10 cellular contexts compared by ENCODE assay signal in genomic region chr5:160470437-160471341, GRCh38. TPM values are rescaled to one million over a fixed set of nuclear protein-coding genes. Genes with fewer than 3 reads are reported as not detected.
A peak's percentile ranks its signal among the peaks of the same experiment; 100 is the strongest.
DNase-seq lines count a peak whose midpoint lies in the region; ATAC-seq and TF ChIP-seq lines count a peak whose summit lies in the region.
"Had no signal": no experiment of that assay in that cellular context is flagged by ENCODE, and none has a peak within 500 bp of the region (broad histone marks: within the 10 kb centered on the region; RNA-seq: fewer than 3 reads in every experiment).

No MANE protein-coding gene starts in this region.

- TF ChIP-seq POLR2A in IMR-90 (IDR thresholded peaks at IDR 0.05; ENCODE audit: low read depth, low read length): no peak

- H4K8ac ChIP-seq in IMR-90 (ENCODE audit: low read depth in 2 of 2, low read length in 2 of 2): no peak overlapping the region

- no peak for DNase-seq in CD4-positive, alpha-beta memory T cell
- DNase-seq in IMR-90 (peak; percentile 58), left lobe of liver (ENCODE audit: low spot score) (no peak), NCI-H446 (lab: John Stamatoyannopoulos, UW) (no peak), NCI-H2171 (lab: John Stamatoyannopoulos, UW) (no peak), NCI-H774 (lab: John Stamatoyannopoulos, UW) (no peak)
- no peak for DNase-seq in activated naive CD4-positive, alpha-beta T cell treated with anti-CD3 and anti-CD28 coated beads, Interleukin-2, amount 50 U/mL, for 72 hours (ENCODE audit: low spot score in 2 of 2)
- DNase-seq: activated gamma-delta T cell, NCI-H524 had no signal

- no peaks in the 10 kb centered on the region for H3K27me3 Mint-ChIP-seq in CD4-positive, alpha-beta memory T cell

- no peak overlapping the region for H3K23ac ChIP-seq in IMR-90 (ENCODE audit: low read depth, low read length)

- TF ChIP-seq RAD21 in IMR-90 (IDR thresholded peaks at IDR 0.05; ENCODE audit: low read length): no peak

- no peak overlapping the region for H3K9ac ChIP-seq in IMR-90 (ENCODE audit: low read depth, low read length)

- no peaks in the 10 kb centered on the region for H3K27me3 ChIP-seq in CD4-positive, alpha-beta memory T cell (ENCODE audit: insufficient read depth, low read length)
- peaks cover 2% of the 10 kb centered on the region; the same call in 1 of the 2 replicates for H3K27me3 ChIP-seq in IMR-90 (ENCODE audit: control insufficient read depth, insufficient read depth, low read length)

- H2BK120ac ChIP-seq in IMR-90 (ENCODE audit: low read depth, low read length): no peak overlapping the region

- H3K4ac ChIP-seq in IMR-90 (ENCODE audit: low read depth, low read length): no peak overlapping the region

- dilution Hi-C loops in IMR-90 (cut with HindIII; ENCODE audit: low sequenced_read_pairs, unreplicated experiment): no loop called here

- no peaks in the 10 kb centered on the region for H3K9me3 Mint-ChIP-seq in CD4-positive, alpha-beta memory T cell
- H3K9me3 Mint-ChIP-seq in activated naive CD4-positive, alpha-beta T cell treated with anti-CD3 and anti-CD28 coated beads, Interleukin-2, amount 50 U/mL, for 72 hours: no peaks in the 10 kb centered on the region

- TF ChIP-seq CTCF in IMR-90 (conservative IDR thresholded peaks at IDR 0.05; ENCODE audit: low read depth, low read length): no peak

- no peaks in the 10 kb centered on the region for H3K9me1 ChIP-seq in IMR-90 (ENCODE audit: insufficient read depth, low read length)

- no CpG with 5 or more reads among the region's 7 CpGs for WGBS in IMR-90 (ENCODE audit: extremely low coverage in 2 of 2, insufficient read length in 1 of 2), 2 experiments

- H3K4me1 ChIP-seq in CD4-positive, alpha-beta memory T cell (ENCODE audit: insufficient read depth, low read length): peaks cover 77% of the 10 kb centered on the region
- peaks cover 7% of the 10 kb centered on the region for H3K4me1 ChIP-seq in IMR-90 (ENCODE audit: control insufficient read depth, insufficient read depth, low read length)

- no peak overlapping the region; the same call in 1 of the 2 replicates for H4K91ac ChIP-seq in IMR-90 (ENCODE audit: insufficient read depth, low read depth, low read length)

- peak; percentile 50 for ATAC-seq in IMR-90 (ENCODE audit: low read depth)
- no peak for ATAC-seq in activated naive CD4-positive, alpha-beta T cell treated with anti-CD3 and anti-CD28 coated beads, Interleukin-2, amount 50 U/mL, for 72 hours
- peak; percentile 9 for ATAC-seq in left lobe of liver
- ATAC-seq in HG02870 (IDR thresholded peaks at IDR 0.05; ENCODE audit: unreplicated experiment): no peak

- BruUV-seq in IMR-90 (replicated peaks; lab: Mats Ljungman, UMichigan): no TSS peak

- H3K79me1 ChIP-seq in IMR-90 (ENCODE audit: low read depth in 1 of 2, low read length in 2 of 2): no peaks in the 10 kb centered on the region

- no peaks in the 10 kb centered on the region for H3K9me3 ChIP-seq in CD4-positive, alpha-beta memory T cell (ENCODE audit: control insufficient read depth in 1 of 2, low read length in 2 of 2)
- H3K9me3 ChIP-seq in IMR-90 (ENCODE audit: control insufficient read depth, insufficient read depth, low read length): no peaks in the 10 kb centered on the region

- H2BK5ac ChIP-seq in IMR-90 (ENCODE audit: low read depth, low read length, poor library complexity, severe bottlenecking): peak overlapping the region; percentile 5

- no peak overlapping the region for H2AK5ac ChIP-seq in IMR-90 (ENCODE audit: low read depth, low read length)

- no peak overlapping the region for H2BK15ac ChIP-seq in IMR-90 (ENCODE audit: low read depth, low read length)

- POLR2A ChIA-PET in CD4-positive, alpha-beta memory T cell (lab: Charles Lee; ENCODE audit: partially characterized antibody): interaction anchor here (0.9 to 4.4 kb wide), 8 partner anchors 10 to 443 kb away, joined by 3 to 27 read pairs (median 8); partner anchors contain the start of gene SLU7
- POLR2A ChIA-PET in IMR-90 (lab: Charles Lee; ENCODE audit: unreplicated experiment): no interaction called here

- peak overlapping the region; percentile 54 to 99 (median 96) for H3K4me3 Mint-ChIP-seq in CD4-positive, alpha-beta memory T cell

- H3K56ac ChIP-seq in IMR-90 (ENCODE audit: extremely low read depth, insufficient read depth, low read length): no peak overlapping the region; the same call in 1 of the 2 replicates

- H3K36me3 Mint-ChIP-seq in CD4-positive, alpha-beta memory T cell: peaks cover 0 to 9% of the 10 kb centered on the region in 2 donors
- H3K36me3 Mint-ChIP-seq in activated naive CD4-positive, alpha-beta T cell treated with anti-CD3 and anti-CD28 coated beads, Interleukin-2, amount 50 U/mL, for 72 hours: peaks cover 20 to 56% of the 10 kb centered on the region in 2 donors

- no peak overlapping the region for H2BK20ac ChIP-seq in IMR-90 (ENCODE audit: low read depth, low read length)

- H3K36me3 ChIP-seq in CD4-positive, alpha-beta memory T cell (ENCODE audit: insufficient read depth, low read length): no peaks in the 10 kb centered on the region
- no peaks in the 10 kb centered on the region for H3K36me3 ChIP-seq in IMR-90 (ENCODE audit: control insufficient read depth, insufficient read depth, low read length)

- in situ Hi-C loops in IMR-90 (cut with MboI; ENCODE audit: low sequenced_read_pairs): no loop called here

- H3K4me1 Mint-ChIP-seq in CD4-positive, alpha-beta memory T cell: peaks cover 60 to 96% (median 74%) of the 10 kb centered on the region in 4 donors

- no peak overlapping the region for H2AK9ac ChIP-seq in IMR-90 (replicated peaks; ENCODE audit: low read depth, low read length, poor library complexity)

- peak overlapping the region; percentile 12 to 56 for H3K4me3 ChIP-seq in CD4-positive, alpha-beta memory T cell (ENCODE audit: low read length in 2 of 2)
- H3K4me3 ChIP-seq in IMR-90 (ENCODE audit: insufficient read depth, low read depth, low read length): no peak overlapping the region

- no peak overlapping the region for H3K18ac ChIP-seq in IMR-90 (ENCODE audit: low read depth, low read length)

- H4K20me1 ChIP-seq in IMR-90 (ENCODE audit: insufficient read depth, low read length): no peaks in the 10 kb centered on the region

- H3K27ac ChIP-seq in CD4-positive, alpha-beta memory T cell (ENCODE audit: low read depth, low read length): peak overlapping the region; percentile 70
- no peak overlapping the region for H3K27ac ChIP-seq in IMR-90 (ENCODE audit: insufficient read depth, low read length)

- CTCF ChIA-PET in CD4-positive, alpha-beta memory T cell (lab: Charles Lee; ENCODE audit: partially characterized antibody): interaction anchor here (0.8 to 3.4 kb wide), 4 partner anchors 10 to 47 kb away, joined by 3 to 27 read pairs (median 6); no protein-coding TSS in a partner anchor
- CTCF ChIA-PET in IMR-90 (lab: Yijun Ruan, JAX): no interaction called here

- H4K5ac ChIP-seq in IMR-90 (ENCODE audit: low read depth, low read length): no peak overlapping the region

- intact Hi-C loops in CD4-positive, alpha-beta memory T cell (cut with micrococcal nuclease): no loop called here
- intact Hi-C loops in IMR-90 (cut with micrococcal nuclease): no loop called here

- no peak overlapping the region for H3K14ac ChIP-seq in IMR-90 (replicated peaks; ENCODE audit: low read depth, low read length)

- H2AFZ ChIP-seq in IMR-90 (replicated peaks; ENCODE audit: low read length, poor library complexity): no peak overlapping the region

- peak overlapping the region; percentile 80 to 98 (median 96) for H3K27ac Mint-ChIP-seq in CD4-positive, alpha-beta memory T cell
- peak overlapping the region; percentile 74 to 99 for H3K27ac Mint-ChIP-seq in activated naive CD4-positive, alpha-beta T cell treated with anti-CD3 and anti-CD28 coated beads, Interleukin-2, amount 50 U/mL, for 72 hours

- H3K4me2 ChIP-seq in IMR-90 (ENCODE audit: low read depth, low read length): no peak overlapping the region; the same call in 1 of the 2 replicates

TF ChIP-seq in IMR-90, 13 proteins besides CTCF, POLR2A, EP300 and RAD21:
- TF ChIP-seq, protein P1, sequence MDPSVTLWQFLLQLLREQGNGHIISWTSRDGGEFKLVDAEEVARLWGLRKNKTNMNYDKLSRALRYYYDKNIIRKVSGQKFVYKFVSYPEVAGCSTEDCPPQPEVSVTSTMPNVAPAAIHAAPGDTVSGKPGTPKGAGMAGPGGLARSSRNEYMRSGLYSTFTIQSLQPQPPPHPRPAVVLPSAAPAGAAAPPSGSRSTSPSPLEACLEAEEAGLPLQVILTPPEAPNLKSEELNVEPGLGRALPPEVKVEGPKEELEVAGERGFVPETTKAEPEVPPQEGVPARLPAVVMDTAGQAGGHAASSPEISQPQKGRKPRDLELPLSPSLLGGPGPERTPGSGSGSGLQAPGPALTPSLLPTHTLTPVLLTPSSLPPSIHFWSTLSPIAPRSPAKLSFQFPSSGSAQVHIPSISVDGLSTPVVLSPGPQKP (IDR thresholded peaks at IDR 0.05; ENCODE audit: borderline replicate concordance, low read depth, low read length): no peak
- no peak for TF ChIP-seq MAZ (IDR thresholded peaks at IDR 0.05; ENCODE audit: borderline replicate concordance, low read depth, low read length)
- peak; percentile 18; the same call in 1 of the 2 replicates for TF ChIP-seq CEBPB (IDR thresholded peaks at IDR 0.05; ENCODE audit: low read depth, low read length)
TF ChIP-seq in IMR-90: peak in this region for 1.

RNA-seq across cellular contexts. Expression of gene PTTG1, which starts 49.0 kb away (rescaled TPM):
- 10 to 100 TPM in 1 of 2 experiments, 1 to 10 TPM in 1; 9.2 to 11.7 TPM for total RNA-seq in CD4-positive, alpha-beta memory T cell
- 10 to 100 TPM; 19.9 to 20.2 TPM for polyA plus RNA-seq in CD4-positive, alpha-beta memory T cell
- total RNA-seq in IMR-90 (2012; rRNA removed) (95.0 and 98.6 TPM in 2 replicates), left lobe of liver (0.83 TPM)
- 118 and 229 TPM in 2 replicates for polyA plus RNA-seq in IMR-90 (2012; rRNA removed)
- polyA plus RNA-seq in IMR-90 (2012; cell fraction: cytosol; rRNA removed): 24.1 and 130 TPM in 2 replicates
- 6.4 and 52.4 TPM in 2 replicates for polyA plus RNA-seq in IMR-90 (2012; cell fraction: nucleus; rRNA removed; ENCODE audit: low replicate concordance)
- 100 to 1,000 TPM; 165 to 373 TPM for total RNA-seq in activated naive CD4-positive, alpha-beta T cell treated with anti-CD3 and anti-CD28 coated beads, Interleukin-2, amount 50 U/mL, for 72 hours

RNA-seq across cellular contexts. Expression of gene SLU7, which starts 51.8 kb away (rescaled TPM):
- total RNA-seq in CD4-positive, alpha-beta memory T cell: 10 to 100 TPM; 86.8 to 93.9 TPM
- polyA plus RNA-seq in CD4-positive, alpha-beta memory T cell: 10 to 100 TPM; 50.8 to 88.4 TPM
- total RNA-seq in IMR-90 (2012; rRNA removed): 34.2 and 49.7 TPM in 2 replicates
- polyA plus RNA-seq in IMR-90 (2012; rRNA removed): 12.6 and 15.9 TPM in 2 replicates
- polyA plus RNA-seq in IMR-90 (2012; cell fraction: cytosol; rRNA removed): 3.2 TPM in 2 replicates
- 1.8 and 20.1 TPM in 2 replicates for polyA plus RNA-seq in IMR-90 (2012; cell fraction: nucleus; rRNA removed; ENCODE audit: low replicate concordance)
- 10 to 100 TPM; 36.5 to 53.5 TPM for total RNA-seq in activated naive CD4-positive, alpha-beta T cell treated with anti-CD3 and anti-CD28 coated beads, Interleukin-2, amount 50 U/mL, for 72 hours
- 20.1 TPM for total RNA-seq in left lobe of liver

Comparison
In these comparisons a context has a peak if more than half of its experiments do, and no peak if none do; other contexts are left out.
1. ATAC-seq: peak in IMR-90 (single experiment) and left lobe of liver (single experiment); none in activated naive CD4-positive, alpha-beta T cell treated with anti-CD3 and anti-CD28 coated beads, Interleukin-2, amount 50 U/mL, for 72 hours (0 of 2) and HG02870 (single experiment).